1 cellular context compared by ENCODE assay signal in the genomic region with DNA sequence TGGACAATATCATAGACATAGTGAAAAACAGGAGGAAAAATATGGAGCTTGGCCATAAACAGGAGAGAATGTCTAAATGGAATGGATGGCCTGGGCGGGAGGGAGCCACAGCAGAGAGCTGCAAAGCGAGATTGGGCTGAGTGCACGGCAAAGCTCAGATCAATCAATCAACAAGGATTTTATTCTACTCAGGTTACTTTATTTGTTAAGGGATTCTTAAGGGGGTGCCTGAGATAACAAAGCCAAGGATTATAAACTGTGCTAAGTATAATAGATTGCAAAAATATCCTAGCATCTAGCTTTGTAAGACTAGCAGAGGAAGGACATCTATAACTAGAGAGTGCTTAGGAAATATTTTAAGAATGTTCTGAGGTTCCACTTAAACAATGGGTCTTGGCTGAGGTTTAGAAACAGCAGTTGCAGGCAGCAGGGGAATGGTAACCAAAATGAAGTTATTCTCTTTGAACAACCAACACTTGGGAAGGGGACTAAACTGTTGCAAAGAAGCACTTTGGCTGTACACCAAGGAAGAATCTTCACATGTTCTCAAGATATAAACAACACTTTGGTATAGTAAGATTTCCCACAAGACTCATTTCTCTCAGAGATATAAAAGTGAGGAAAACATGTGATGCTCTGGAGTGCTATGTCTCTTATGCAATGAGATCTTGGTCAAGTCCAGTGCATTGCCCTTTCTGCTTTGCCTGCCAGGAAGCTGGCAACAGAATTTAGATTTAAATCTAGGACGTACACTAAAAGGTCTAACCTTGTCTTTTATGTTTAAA.
TF ChIP-seq lines count a peak whose summit lies in the region.

No MANE protein-coding gene starts in this region.

TF ChIP-seq in liver, 16 proteins besides CTCF, POLR2A, EP300 and RAD21 (continued from another document):
- TF ChIP-seq, protein P1, sequence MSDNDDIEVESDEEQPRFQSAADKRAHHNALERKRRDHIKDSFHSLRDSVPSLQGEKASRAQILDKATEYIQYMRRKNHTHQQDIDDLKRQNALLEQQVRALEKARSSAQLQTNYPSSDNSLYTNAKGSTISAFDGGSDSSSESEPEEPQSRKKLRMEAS (IDR thresholded peaks at IDR 0.05), result peak; percentile 68
